Comparison of ENCODE assay signal across 2 cellular contexts in the genomic region with DNA sequence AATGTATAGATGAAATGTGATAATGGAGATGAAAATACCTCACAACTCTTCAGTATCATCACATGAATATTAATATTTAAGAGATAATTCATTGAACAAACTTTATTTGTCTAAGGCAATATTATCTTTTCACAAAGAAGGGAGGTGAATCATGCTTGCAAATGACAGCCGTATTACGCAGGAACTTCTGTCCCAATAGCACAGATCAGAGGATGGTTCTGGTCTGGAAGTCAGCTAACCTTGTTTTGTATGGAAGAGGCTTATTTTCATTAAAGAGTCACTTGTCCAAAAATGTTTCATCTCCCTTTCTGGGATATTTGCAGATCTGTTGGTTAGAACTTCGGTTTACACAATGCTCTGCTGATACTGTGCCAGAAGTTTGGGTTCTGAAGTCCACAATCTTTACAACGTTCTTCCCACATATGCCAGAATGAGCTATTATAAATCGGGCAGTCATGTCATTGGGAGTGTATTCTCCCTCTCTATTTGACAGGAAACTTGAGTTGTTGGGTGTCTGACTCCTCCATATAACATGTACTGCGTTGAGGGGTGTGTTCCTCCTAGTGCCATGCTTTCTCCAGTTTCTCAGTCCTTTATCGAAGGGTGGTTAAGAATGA.
TF ChIP-seq lines count a peak whose summit lies in the region.

No MANE protein-coding gene starts in this region.

TF ChIP-seq in liver, 16 proteins besides CTCF, POLR2A, EP300 and RAD21:
- TF ChIP-seq TAF1 (conservative IDR thresholded peaks at IDR 0.05): no peak
- TF ChIP-seq GABPA (IDR thresholded peaks at IDR 0.05 in 1 of 2, conservative IDR thresholded peaks at IDR 0.05 in 1 of 2): no peak
- no peak for TF ChIP-seq YY1 (IDR thresholded peaks at IDR 0.05)
- TF ChIP-seq NR2F2 (IDR thresholded peaks at IDR 0.05): no peak
- no peak for TF ChIP-seq EGR1 (IDR thresholded peaks at IDR 0.05; ENCODE audit: low read depth in 2 of 2)
- no peak for TF ChIP-seq FOXA1 (IDR thresholded peaks at IDR 0.05)
- peak in 1 of 2 donors; percentile 23 for TF ChIP-seq JUND (IDR thresholded peaks at IDR 0.05)
- peak; percentile 37 for TF ChIP-seq HNF4G (IDR thresholded peaks at IDR 0.05)
- TF ChIP-seq SP1 (IDR thresholded peaks at IDR 0.05): peak; percentile 30
- peak; percentile 62 to 73 for TF ChIP-seq HNF4A (conservative IDR thresholded peaks at IDR 0.05)
- TF ChIP-seq, protein P1, sequence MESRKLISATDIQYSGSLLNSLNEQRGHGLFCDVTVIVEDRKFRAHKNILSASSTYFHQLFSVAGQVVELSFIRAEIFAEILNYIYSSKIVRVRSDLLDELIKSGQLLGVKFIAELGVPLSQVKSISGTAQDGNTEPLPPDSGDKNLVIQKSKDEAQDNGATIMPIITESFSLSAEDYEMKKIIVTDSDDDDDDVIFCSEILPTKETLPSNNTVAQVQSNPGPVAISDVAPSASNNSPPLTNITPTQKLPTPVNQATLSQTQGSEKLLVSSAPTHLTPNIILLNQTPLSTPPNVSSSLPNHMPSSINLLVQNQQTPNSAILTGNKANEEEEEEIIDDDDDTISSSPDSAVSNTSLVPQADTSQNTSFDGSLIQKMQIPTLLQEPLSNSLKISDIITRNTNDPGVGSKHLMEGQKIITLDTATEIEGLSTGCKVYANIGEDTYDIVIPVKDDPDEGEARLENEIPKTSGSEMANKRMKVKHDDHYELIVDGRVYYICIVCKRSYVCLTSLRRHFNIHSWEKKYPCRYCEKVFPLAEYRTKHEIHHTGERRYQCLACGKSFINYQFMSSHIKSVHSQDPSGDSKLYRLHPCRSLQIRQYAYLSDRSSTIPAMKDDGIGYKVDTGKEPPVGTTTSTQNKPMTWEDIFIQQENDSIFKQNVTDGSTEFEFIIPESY (IDR thresholded peaks at IDR 0.05): no peak
- TF ChIP-seq, protein P2, sequence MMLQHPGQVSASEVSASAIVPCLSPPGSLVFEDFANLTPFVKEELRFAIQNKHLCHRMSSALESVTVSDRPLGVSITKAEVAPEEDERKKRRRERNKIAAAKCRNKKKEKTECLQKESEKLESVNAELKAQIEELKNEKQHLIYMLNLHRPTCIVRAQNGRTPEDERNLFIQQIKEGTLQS (IDR thresholded peaks at IDR 0.05): no peak
- TF ChIP-seq RXRA (IDR thresholded peaks at IDR 0.05): no peak

TF ChIP-seq in GM23338, 12 proteins besides CTCF, POLR2A, EP300 and RAD21:
- no peak for TF ChIP-seq POLR2AphosphoS5 (IDR thresholded peaks at IDR 0.05; ENCODE audit: low read depth)
- no peak for TF ChIP-seq JUNB (IDR thresholded peaks at IDR 0.05; ENCODE audit: unreplicated experiment)
- no peak for TF ChIP-seq EZH2phosphoT487 (IDR thresholded peaks at IDR 0.05; ENCODE audit: unreplicated experiment)
